In the genomic region with DNA sequence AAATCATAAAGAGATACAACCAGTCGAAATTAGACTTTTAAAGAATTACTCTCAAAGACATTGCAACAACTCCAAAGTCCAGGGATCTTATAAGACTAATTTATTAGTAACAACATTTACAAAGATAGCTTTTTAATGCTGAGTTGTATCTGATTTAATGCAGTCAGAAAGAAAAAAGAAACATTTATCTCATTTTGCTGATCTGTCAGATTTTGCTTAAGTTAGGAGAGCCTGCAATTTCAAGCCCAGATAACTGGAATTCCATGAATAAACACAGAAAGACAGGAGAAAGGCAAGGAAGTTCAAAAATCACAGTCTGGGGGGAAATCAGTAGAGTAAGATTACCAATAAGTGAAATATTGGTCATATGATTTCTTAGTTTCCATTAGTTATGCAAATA, we compare ENCODE assay signal across 30 cellular contexts.
"Had no signal": no experiment of that assay in that cellular context is flagged by ENCODE, and none has a peak within 500 bp of the region (broad histone marks: within the 10 kb centered on the region; RNA-seq: fewer than 3 reads in every experiment).

No MANE protein-coding gene starts in this region.

- H3K4me3 Mint-ChIP-seq: activated CD4-positive, alpha-beta memory T cell treated with anti-CD3 and anti-CD28 coated beads for 36 hours; activated CD4-positive, alpha-beta T cell treated with anti-CD3 and anti-CD28 coated beads, Interleukin-2, amount 10 ng/mL, durations not matched to agents 24 days and 14 days; activated naive CD4-positive, alpha-beta T cell treated with anti-CD3 and anti-CD28 coated beads, Interleukin-2, amount 10 ng/mL, durations not matched to agents 7 days and 5 days; activated T-cell treated with anti-CD3 and anti-CD28 coated beads, Interleukin-2, amount 50 U/mL, for 24 hours; endodermal cell; nephron progenitor cell; stimulated activated effector memory CD8-positive, alpha-beta T cell treated with anti-CD3 and anti-CD28 coated beads, Interleukin-12 subunit alpha, Interleukin-12 subunit beta, amount 100 ng/mL, for 72 hours; stimulated activated naive CD8-positive, alpha-beta T cell treated with anti-CD3 and anti-CD28 coated beads, Interleukin-15, amount 100 ng/mL, for 72 hours; T-cell had no signal

- H3K4me3 ChIP-seq: esophagus muscularis mucosa, heart left ventricle, left lung, lung, ovary, skin epidermis, upper lobe of left lung had no signal

- H3K9me3 Mint-ChIP-seq: activated CD4-positive, alpha-beta memory T cell treated with anti-CD3 and anti-CD28 coated beads for 36 hours; activated CD4-positive, alpha-beta T cell treated with anti-CD3 and anti-CD28 coated beads, Interleukin-2, amount 10 ng/mL, durations not matched to agents 24 days and 14 days; activated naive CD4-positive, alpha-beta T cell treated with anti-CD3 and anti-CD28 coated beads, Interleukin-2, amount 10 ng/mL, durations not matched to agents 7 days and 5 days; activated T-cell treated with anti-CD3 and anti-CD28 coated beads, Interleukin-2, amount 50 U/mL, for 24 hours; endodermal cell; nephron progenitor cell; stimulated activated effector memory CD8-positive, alpha-beta T cell treated with anti-CD3 and anti-CD28 coated beads, Interleukin-12 subunit alpha, Interleukin-12 subunit beta, amount 100 ng/mL, for 72 hours; stimulated activated naive CD8-positive, alpha-beta T cell treated with anti-CD3 and anti-CD28 coated beads, Interleukin-15, amount 100 ng/mL, for 72 hours; T-cell had no signal

- DNase-seq: activated CD4-positive, alpha-beta memory T cell treated with anti-CD3 and anti-CD28 coated beads for 36 hours; activated CD4-positive, CD25-positive, alpha-beta regulatory T cell treated with anti-CD3 and anti-CD28 coated beads, Interleukin-2, amount 50 U/mL, for 72 hours; activated CD8-positive, alpha-beta memory T cell treated with anti-CD3 and anti-CD28 coated beads, Interleukin-2, amount 50 U/mL, for 4 hours; activated gamma-delta T cell; activated naive CD4-positive, alpha-beta T cell treated with anti-CD3 and anti-CD28 coated beads, Interleukin-2, amount 10 ng/mL, durations not matched to agents 7 days and 5 days; activated T-cell treated with anti-CD3 and anti-CD28 coated beads, Interleukin-2, amount 50 U/mL, for 24 hours; amygdala; caudate nucleus; endodermal cell; foreskin keratinocyte; heart left ventricle; hypothalamus; kidney glomerular epithelial cell; left lung; nephron progenitor cell; ovary; stimulated activated CD4-positive, alpha-beta T cell treated with anti-CD3 and anti-CD28 coated beads, Interleukin-12 subunit alpha, Interleukin-12 subunit beta, amount 100 ng/mL, for 4 hours; stimulated activated CD4-positive, alpha-beta T cell treated with anti-CD3 and anti-CD28 coated beads, Interleukin-4, amount 100 ng/mL, for 24 hours; stimulated activated naive CD8-positive, alpha-beta T cell treated with anti-CD3 and anti-CD28 coated beads, Interleukin-15, amount 100 ng/mL, for 72 hours; substantia nigra; T-cell; T-helper 9 cell; upper lobe of left lung had no signal

- H3K27me3 Mint-ChIP-seq: activated CD4-positive, alpha-beta memory T cell treated with anti-CD3 and anti-CD28 coated beads for 36 hours; activated CD4-positive, alpha-beta T cell treated with anti-CD3 and anti-CD28 coated beads, Interleukin-2, amount 10 ng/mL, durations not matched to agents 24 days and 14 days; activated T-cell treated with anti-CD3 and anti-CD28 coated beads, Interleukin-2, amount 50 U/mL, for 24 hours; T-cell had no signal

- H3K27me3 ChIP-seq: ovary, upper lobe of left lung had no signal

- H3K27ac Mint-ChIP-seq: activated CD4-positive, alpha-beta memory T cell treated with anti-CD3 and anti-CD28 coated beads for 36 hours; activated CD4-positive, alpha-beta T cell treated with anti-CD3 and anti-CD28 coated beads, Interleukin-2, amount 10 ng/mL, durations not matched to agents 24 days and 14 days; activated naive CD4-positive, alpha-beta T cell treated with anti-CD3 and anti-CD28 coated beads, Interleukin-2, amount 10 ng/mL, durations not matched to agents 7 days and 5 days; activated T-cell treated with anti-CD3 and anti-CD28 coated beads, Interleukin-2, amount 50 U/mL, for 24 hours; endodermal cell; nephron progenitor cell; progenitor cell of endocrine pancreas; stimulated activated effector memory CD8-positive, alpha-beta T cell treated with anti-CD3 and anti-CD28 coated beads, Interleukin-12 subunit alpha, Interleukin-12 subunit beta, amount 100 ng/mL, for 72 hours; stimulated activated naive CD8-positive, alpha-beta T cell treated with anti-CD3 and anti-CD28 coated beads, Interleukin-15, amount 100 ng/mL, for 72 hours had no signal

- H3K27ac ChIP-seq: esophagus muscularis mucosa, foreskin keratinocyte, ovary, skin epidermis, upper lobe of left lung had no signal

- H3K4me1 Mint-ChIP-seq: endodermal cell had no signal

- H3K4me1 ChIP-seq: foreskin keratinocyte had no signal

- ATAC-seq: foreskin keratinocyte; heart left ventricle; left lung; sciatic nerve; stimulated activated effector memory CD8-positive, alpha-beta T cell treated with anti-CD3 and anti-CD28 coated beads, Interleukin-12 subunit alpha, Interleukin-12 subunit beta, amount 100 ng/mL, for 72 hours; stimulated activated naive CD8-positive, alpha-beta T cell treated with anti-CD3 and anti-CD28 coated beads, Interleukin-15, amount 100 ng/mL, for 72 hours; T-cell had no signal

- H3K9me3 ChIP-seq: esophagus muscularis mucosa, heart left ventricle, left lung, ovary, upper lobe of left lung had no signal

- H3K36me3 ChIP-seq: ovary had no signal
